In the genomic region with DNA sequence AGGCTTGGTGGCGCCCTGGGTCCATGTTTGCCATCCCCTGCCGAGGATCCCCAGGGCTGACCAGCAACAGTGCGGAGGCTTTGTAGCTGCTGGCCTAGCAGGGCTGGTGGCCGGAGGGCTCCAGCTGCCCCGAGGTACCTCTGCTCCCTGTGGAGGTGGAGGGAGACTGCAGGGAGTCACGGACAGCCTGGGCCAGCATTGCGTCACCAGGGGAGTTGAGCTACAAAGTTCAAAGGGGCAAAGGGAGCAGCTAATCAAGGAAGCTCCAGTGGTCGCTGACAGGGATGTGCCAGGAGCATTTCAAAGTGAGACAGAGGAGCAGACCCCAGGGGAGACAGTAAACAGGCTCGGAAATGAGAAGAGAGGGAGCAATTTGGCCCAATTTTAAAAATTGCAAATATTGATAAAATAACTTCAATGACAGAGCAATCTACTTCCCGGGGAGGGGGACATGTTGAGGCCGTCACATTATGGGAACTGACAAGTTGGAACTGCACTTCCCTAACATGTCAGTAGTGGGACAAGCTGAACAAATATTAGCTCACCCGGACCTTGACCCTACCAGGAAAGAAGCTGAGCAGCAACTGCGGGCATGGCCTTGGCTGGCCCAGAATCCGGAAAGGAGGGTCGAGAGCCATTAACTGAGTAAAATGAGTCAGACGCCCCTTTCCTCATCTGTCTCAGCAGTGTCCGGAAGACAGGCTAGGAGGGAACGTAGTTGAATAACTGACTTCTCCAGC, we compare ENCODE assay signal across 1 cellular context.
TF ChIP-seq lines count a peak whose summit lies in the region.

No MANE protein-coding gene starts in this region.

TF ChIP-seq in H1, 55 proteins besides CTCF, POLR2A, EP300 and RAD21:
- TF ChIP-seq CEBPB (IDR thresholded peaks at IDR 0.05; ENCODE audit: low read depth, low read length) = peak; percentile 69; the same call in 1 of the 2 replicates
- no peak for TF ChIP-seq HDAC6 (IDR thresholded peaks at IDR 0.05; ENCODE audit: low read depth, low read length)
